Comparison of ENCODE assay signal across 30 cellular contexts in genomic region chr5:109299557-109299956, GRCh38.
"Had no signal": no experiment of that assay in that cellular context is flagged by ENCODE, and none has a peak within 500 bp of the region (broad histone marks: within the 10 kb centered on the region; RNA-seq: fewer than 3 reads in every experiment).

No MANE protein-coding gene starts in this region.

- H3K9me3 ChIP-seq: body of pancreas, gastrocnemius medialis, left lung, lower lobe of right lung, right atrium auricular region, thyroid gland, upper lobe of left lung, vagina had no signal

- H3K9ac ChIP-seq: neural progenitor cell had no signal

- H3K27me3 ChIP-seq: body of pancreas, gastrocnemius medialis, left lung, neural progenitor cell, right atrium auricular region, stomach, thyroid gland, upper lobe of left lung, vagina had no signal

- H3K27me3 Mint-ChIP-seq: activated CD4-positive, alpha-beta T cell treated with anti-CD3 and anti-CD28 coated beads for 36 hours; activated CD8-positive, alpha-beta memory T cell treated with anti-CD3 and anti-CD28 coated beads, Interleukin-2, amount 10 ng/mL, durations not matched to agents 7 days and 5 days; naive thymus-derived CD8-positive, alpha-beta T cell; stimulated activated naive B cell treated with anti-CD40 and anti-IgM and Interleukin-4, amounts not matched to agents 10 μg/mL and 1 μg/mL and 100 μg/mL, for 72 hours had no signal

- H3K27ac Mint-ChIP-seq: activated CD4-positive, alpha-beta T cell treated with anti-CD3 and anti-CD28 coated beads for 36 hours; activated CD8-positive, alpha-beta memory T cell treated with anti-CD3 and anti-CD28 coated beads, Interleukin-2, amount 10 ng/mL, durations not matched to agents 7 days and 5 days; activated CD8-positive, alpha-beta T cell treated with anti-CD3 and anti-CD28 coated beads, Interleukin-2, amount 10 ng/mL, durations not matched to agents 7 days and 5 days; activated naive CD4-positive, alpha-beta T cell treated with anti-CD3 and anti-CD28 coated beads, Interleukin-2, amount 50 U/mL, for 72 hours; naive thymus-derived CD8-positive, alpha-beta T cell; neural progenitor cell; stimulated activated naive B cell treated with anti-CD40 and anti-IgM and Interleukin-4, amounts not matched to agents 10 μg/mL and 1 μg/mL and 100 μg/mL, for 72 hours had no signal

- H3K4me1 ChIP-seq: body of pancreas, gastrocnemius medialis, left lung, lower lobe of right lung, right atrium auricular region, stomach, thyroid gland, upper lobe of left lung, vagina had no signal

- DNase-seq: activated CD4-positive, alpha-beta T cell treated with anti-CD3 and anti-CD28 coated beads for 36 hours; activated CD4-positive, CD25-positive, alpha-beta regulatory T cell; activated CD8-positive, alpha-beta memory T cell treated with anti-CD3 and anti-CD28 coated beads, Interleukin-2, amount 10 ng/mL, durations not matched to agents 7 days and 5 days; activated CD8-positive, alpha-beta T cell treated with anti-CD3 and anti-CD28 coated beads, Interleukin-2, amount 10 ng/mL, durations not matched to agents 7 days and 5 days; activated naive CD4-positive, alpha-beta T cell; activated T-cell treated with anti-CD3 and anti-CD28 coated beads, Interleukin-2, amount 50 U/mL, for 48 hours; anterior cingulate cortex; body of pancreas; dermis blood vessel endothelial cell; effector CD4-positive, alpha-beta T cell; gastrocnemius medialis; glutamatergic neuron; left lung; lower lobe of right lung; mesenchymal stem cell; naive thymus-derived CD8-positive, alpha-beta T cell; stimulated activated CD4-positive, alpha-beta T cell treated with anti-CD3 and anti-CD28 coated beads, Interleukin-2, amount 100 ng/mL, for 24 hours; stimulated activated naive B cell treated with anti-CD40 and anti-IgM and Interleukin-4, amounts not matched to agents 10 μg/mL and 1 μg/mL and 100 μg/mL, for 72 hours; stomach; thyroid gland; upper lobe of left lung had no signal

- H3K36me3 Mint-ChIP-seq: activated CD8-positive, alpha-beta memory T cell treated with anti-CD3 and anti-CD28 coated beads, Interleukin-2, amount 10 ng/mL, durations not matched to agents 7 days and 5 days; neural progenitor cell had no signal

- H3K4me2 ChIP-seq: neural progenitor cell, smooth muscle cell had no signal

- H3K4me3 Mint-ChIP-seq: activated CD4-positive, alpha-beta T cell treated with anti-CD3 and anti-CD28 coated beads for 36 hours; activated CD8-positive, alpha-beta memory T cell treated with anti-CD3 and anti-CD28 coated beads, Interleukin-2, amount 10 ng/mL, durations not matched to agents 7 days and 5 days; activated CD8-positive, alpha-beta T cell treated with anti-CD3 and anti-CD28 coated beads, Interleukin-2, amount 10 ng/mL, durations not matched to agents 7 days and 5 days; naive thymus-derived CD8-positive, alpha-beta T cell; neural progenitor cell; stimulated activated naive B cell treated with anti-CD40 and anti-IgM and Interleukin-4, amounts not matched to agents 10 μg/mL and 1 μg/mL and 100 μg/mL, for 72 hours had no signal

- H3K4me3 ChIP-seq: body of pancreas, gastrocnemius medialis, left lung, lower lobe of right lung, neural progenitor cell, right atrium auricular region, smooth muscle cell, stomach, thyroid gland, upper lobe of left lung, vagina had no signal

- FAIRE-seq: colon, endometrium, islet of Langerhans had no signal

- H3K4me1 Mint-ChIP-seq: activated CD4-positive, alpha-beta T cell treated with anti-CD3 and anti-CD28 coated beads for 36 hours; activated CD8-positive, alpha-beta memory T cell treated with anti-CD3 and anti-CD28 coated beads, Interleukin-2, amount 10 ng/mL, durations not matched to agents 7 days and 5 days; naive thymus-derived CD8-positive, alpha-beta T cell; neural progenitor cell; stimulated activated naive B cell treated with anti-CD40 and anti-IgM and Interleukin-4, amounts not matched to agents 10 μg/mL and 1 μg/mL and 100 μg/mL, for 72 hours had no signal

- H3K27ac ChIP-seq: body of pancreas, epithelial cell of prostate, gastrocnemius medialis, left lung, lower lobe of right lung, neural progenitor cell, right atrium auricular region, stomach, thyroid gland, upper lobe of left lung, vagina had no signal

- H2AFZ ChIP-seq: neural progenitor cell had no signal

- H3K36me3 ChIP-seq: gastrocnemius medialis, left lung, lower lobe of right lung, neural progenitor cell, right atrium auricular region, stomach, thyroid gland, upper lobe of left lung, vagina had no signal
